In the genomic region with DNA sequence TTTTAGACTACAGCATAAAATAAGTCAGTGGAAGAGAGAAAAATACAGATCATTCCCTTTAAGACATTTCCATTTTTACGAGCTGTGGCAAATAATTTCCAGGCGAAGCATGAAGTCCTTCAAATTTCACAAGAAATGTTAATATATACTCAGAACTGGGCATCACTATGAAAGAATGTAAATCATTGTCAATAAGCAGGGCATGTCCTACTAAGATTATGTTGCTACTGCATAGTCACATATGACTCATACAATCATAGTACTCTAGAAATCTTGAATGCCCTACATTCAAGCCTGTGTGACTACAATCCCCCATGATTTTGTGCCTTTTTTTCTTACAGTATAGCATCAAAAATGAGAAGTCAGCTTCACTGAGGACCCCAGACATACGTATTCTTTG, we compare ENCODE assay signal across 19 cellular contexts.
A peak's percentile ranks its signal among the peaks of the same experiment; 100 is the strongest.
DNase-seq lines count a peak whose midpoint lies in the region; ATAC-seq, FAIRE-seq and TF ChIP-seq lines count a peak whose summit lies in the region.
"Had no signal": no experiment of that assay in that cellular context is flagged by ENCODE, and none has a peak within 500 bp of the region (broad histone marks: within the 10 kb centered on the region; RNA-seq: fewer than 3 reads in every experiment).

No MANE protein-coding gene starts in this region.

- no peak for TF ChIP-seq POLR2A in breast epithelium (IDR thresholded peaks at IDR 0.05)

- H3K36me3 ChIP-seq in breast epithelium (no peaks in the 10 kb centered on the region), fibroblast of lung (ENCODE audit: control insufficient read depth, insufficient read depth, low read length) (no peaks in the 10 kb centered on the region)

- no peak overlapping the region for H3K4me3 Mint-ChIP-seq in MCF 10A (ENCODE audit: unreplicated experiment)
- H3K4me3 Mint-ChIP-seq: activated naive CD4-positive, alpha-beta T cell treated with anti-CD3 and anti-CD28 coated beads, Interleukin-2, amount 10 ng/mL, durations not matched to agents 7 days and 5 days; WTC11 had no signal

- H3K27ac Mint-ChIP-seq in MCF 10A (ENCODE audit: low read depth, unreplicated experiment): peak overlapping the region; percentile 69
- H3K27ac Mint-ChIP-seq: activated naive CD4-positive, alpha-beta T cell treated with anti-CD3 and anti-CD28 coated beads, Interleukin-2, amount 10 ng/mL, durations not matched to agents 7 days and 5 days; WTC11 had no signal

- no TSS peak for BruUV-seq in MCF 10A (replicated peaks; lab: Mats Ljungman, UMichigan)

- H3K4me1 Mint-ChIP-seq in MCF 10A (ENCODE audit: insufficient read depth, unreplicated experiment): peaks cover 14% of the 10 kb centered on the region
- H3K4me1 Mint-ChIP-seq: activated naive CD4-positive, alpha-beta T cell treated with anti-CD3 and anti-CD28 coated beads, Interleukin-2, amount 10 ng/mL, durations not matched to agents 7 days and 5 days; WTC11 had no signal

- POLR2A ChIA-PET in MCF 10A (lab: Yijun Ruan, JAX): no interaction called here

- H3K4me1 ChIP-seq in breast epithelium: no peaks in the 10 kb centered on the region
- H3K4me1 ChIP-seq in fibroblast of lung (ENCODE audit: control insufficient read depth, extremely low read depth, insufficient read depth, low read length): no peaks in the 10 kb centered on the region

- no peaks in the 10 kb centered on the region for H3K27me3 Mint-ChIP-seq in MCF 10A (ENCODE audit: insufficient read depth, unreplicated experiment)
- H3K27me3 Mint-ChIP-seq: activated naive CD4-positive, alpha-beta T cell treated with anti-CD3 and anti-CD28 coated beads, Interleukin-2, amount 10 ng/mL, durations not matched to agents 7 days and 5 days had no signal

- H3K4me3 ChIP-seq in breast epithelium: no peak overlapping the region
- no peak overlapping the region for H3K4me3 ChIP-seq in fibroblast of lung (replicated peaks in 1 of 4; ENCODE audit: control extremely low read depth in 1 of 4, insufficient read depth in 1 of 4, low read depth in 3 of 4, low read length in 4 of 4)
- H3K4me3 ChIP-seq in coronary artery: no peak overlapping the region

- no peaks in the 10 kb centered on the region for H3K36me3 Mint-ChIP-seq in MCF 10A (ENCODE audit: insufficient read depth, unreplicated experiment)
- H3K36me3 Mint-ChIP-seq: activated naive CD4-positive, alpha-beta T cell treated with anti-CD3 and anti-CD28 coated beads, Interleukin-2, amount 10 ng/mL, durations not matched to agents 7 days and 5 days; WTC11 had no signal

- no peaks in the 10 kb centered on the region for H4K20me1 ChIP-seq in fibroblast of lung (ENCODE audit: control insufficient read depth, extremely low read depth, insufficient read depth, low read length)

- DNase-seq in MCF 10A (ENCODE audit: unreplicated experiment) (peak; percentile 58), breast epithelium (ENCODE audit: low spot score in 2 of 2) (no peak), SK-MEL-5 (ENCODE audit: low read depth, low spot score) (peak; percentile 36), fibroblast of lung (ENCODE audit: low read depth in 2 of 2) (peak; percentile 62 to 81), urothelium cell line (ENCODE audit: low spot score) (peak; percentile 8), coronary artery (ENCODE audit: low spot score) (no peak)
- DNase-seq: activated CD8-positive, alpha-beta memory T cell treated with anti-CD3 and anti-CD28 coated beads, Interleukin-2, amount 50 U/mL, for 4 hours; activated naive CD4-positive, alpha-beta T cell treated with anti-CD3 and anti-CD28 coated beads, Interleukin-2, amount 10 ng/mL, durations not matched to agents 7 days and 5 days; DMS153; islet precursor cell; midbrain; NCI-H1092 treated with DMSO at 0.1 percent for 48 hours; occipital lobe; substantia nigra had no signal

- no peak overlapping the region for H3K9ac ChIP-seq in fibroblast of lung (ENCODE audit: insufficient read depth, low read length)

- H3K9me3 ChIP-seq in breast epithelium: no peaks in the 10 kb centered on the region
- H3K9me3 ChIP-seq in fibroblast of lung (ENCODE audit: control insufficient read depth, insufficient read depth, low read depth, low read length): no peaks in the 10 kb centered on the region

- no peaks in the 10 kb centered on the region for H3K79me2 ChIP-seq in fibroblast of lung (ENCODE audit: control insufficient read depth, insufficient read depth, low read length)

- H2AFZ ChIP-seq in fibroblast of lung (ENCODE audit: low read length): no peak overlapping the region

- H3K27ac ChIP-seq in breast epithelium (no peak overlapping the region), fibroblast of lung (ENCODE audit: insufficient read depth, low read length) (no peak overlapping the region), coronary artery (no peak overlapping the region)

- CTCF ChIA-PET in MCF 10A (lab: Yijun Ruan, JAX): interaction anchor here (0.7 kb wide), 2 partner anchors 92 to 396 kb away, joined by 3 read pairs; no protein-coding TSS in a partner anchor

- H3K4me2 ChIP-seq in fibroblast of lung (ENCODE audit: extremely low read depth, insufficient read depth, low read length): no peak overlapping the region

- FAIRE-seq in urothelium cell line (lab: Jason Lieb, UNC): no peak
- FAIRE-seq: A204.1, HepG2 had no signal

- no peak for ATAC-seq in HG02970 (IDR thresholded peaks at IDR 0.05; ENCODE audit: low FRiP score, unreplicated experiment)
- no peak for ATAC-seq in HG03565 (IDR thresholded peaks at IDR 0.05; ENCODE audit: unreplicated experiment)
- ATAC-seq: HepG2, WTC11 had no signal

- no peaks in the 10 kb centered on the region for H3K9me3 Mint-ChIP-seq in MCF 10A (ENCODE audit: unreplicated experiment)
- H3K9me3 Mint-ChIP-seq: WTC11 had no signal

- in situ Hi-C loops in SK-MEL-5 (cut with HindIII; ENCODE audit: low pct_unique_long_range_greater_than_20kb, low sequenced_read_pairs): no loop called here

- TF ChIP-seq CTCF in MCF 10A (IDR thresholded peaks at IDR 0.05; ENCODE audit: unreplicated experiment): no peak
- TF ChIP-seq CTCF in breast epithelium (IDR thresholded peaks at IDR 0.05): no peak
- no peak for TF ChIP-seq CTCF in fibroblast of lung (conservative IDR thresholded peaks at IDR 0.05 in 1 of 2, IDR thresholded peaks at IDR 0.05 in 1 of 2; ENCODE audit: low read depth in 1 of 2, low read length in 2 of 2)
- TF ChIP-seq CTCF in coronary artery (IDR thresholded peaks at IDR 0.05): no peak

- H3K27me3 ChIP-seq in breast epithelium (no peaks in the 10 kb centered on the region), fibroblast of lung (ENCODE audit: control insufficient read depth, insufficient read depth, low read length) (no peaks in the 10 kb centered on the region)

- intact Hi-C loops in MCF 10A (cut with micrococcal nuclease) (no loop called here), breast epithelium (cut with DNase I; ENCODE audit: low total_unique reads) (no loop called here)

Comparison
In these comparisons a context has a peak if more than half of its experiments do, and no peak if none do; other contexts are left out.
1. DNase-seq: peak in MCF 10A (single experiment), SK-MEL-5 (single experiment), fibroblast of lung (2 of 2) and urothelium cell line (single experiment); none in breast epithelium (0 of 2) and coronary artery (single experiment).